ENCODE assay signal across 22 cellular contexts in genomic region chr14:23047042-23047634, GRCh38. TPM values are rescaled to one million over a fixed set of nuclear protein-coding genes. Genes with fewer than 3 reads are reported as not detected.
DNase-seq lines count a peak whose midpoint lies in the region; ATAC-seq and TF ChIP-seq lines count a peak whose summit lies in the region.
"Had no signal": no experiment of that assay in that cellular context is flagged by ENCODE, and none has a peak within 500 bp of the region (broad histone marks: within the 10 kb centered on the region; RNA-seq: fewer than 3 reads in every experiment).

No MANE protein-coding gene starts in this region.

- no peak overlapping the region for H3K4me3 Mint-ChIP-seq in dendritic cell treated with granulocyte-macrophage colony-stimulating factor and Interleukin-4, amounts not matched to agents 40 ng/mL and 50 ng/mL, for 4 days
- H3K4me3 Mint-ChIP-seq: naive thymus-derived CD8-positive, alpha-beta T cell had no signal

- H3K36me3 ChIP-seq in A673 (ENCODE audit: insufficient read depth, low read length, poor library complexity, severe bottlenecking) (peaks cover 29% of the 10 kb centered on the region), lower lobe of right lung (no peaks in the 10 kb centered on the region)
- H3K36me3 ChIP-seq: cardiac muscle cell had no signal

- peaks cover 18% of the 10 kb centered on the region for H3K27me3 Mint-ChIP-seq in dendritic cell treated with granulocyte-macrophage colony-stimulating factor and Interleukin-4, amounts not matched to agents 40 ng/mL and 50 ng/mL, for 4 days

- H3K27me3 ChIP-seq in A673 (replicated peaks; ENCODE audit: insufficient read depth, low read depth, low read length, poor library complexity) = no peaks in the 10 kb centered on the region
- H3K27me3 ChIP-seq in lower lobe of right lung (ENCODE audit: low read depth) = no peaks in the 10 kb centered on the region
- H3K27me3 ChIP-seq: cardiac muscle cell had no signal

- BruUV-seq in A673 (replicated peaks; lab: Mats Ljungman, UMichigan) = no TSS peak

- H3K36me3 Mint-ChIP-seq in dendritic cell treated with granulocyte-macrophage colony-stimulating factor and Interleukin-4, amounts not matched to agents 40 ng/mL and 50 ng/mL, for 4 days (ENCODE audit: low read depth) = no peaks in the 10 kb centered on the region
- H3K36me3 Mint-ChIP-seq: activated naive CD4-positive, alpha-beta T cell treated with anti-CD3 and anti-CD28 coated beads, Interleukin-2, amount 50 U/mL, for 72 hours; naive thymus-derived CD8-positive, alpha-beta T cell had no signal

- H3K9me3 ChIP-seq in A673 (ENCODE audit: low read depth, low read length, poor library complexity, severe bottlenecking) = no peaks in the 10 kb centered on the region
- H3K9me3 ChIP-seq in lower lobe of right lung = no peaks in the 10 kb centered on the region
- H3K9me3 ChIP-seq: Caco-2, HAP-1, psoas muscle had no signal

- H3K4me3 ChIP-seq in A673 (ENCODE audit: low read depth, low read length, poor library complexity, severe bottlenecking) (no peak overlapping the region), lower lobe of right lung (peak overlapping the region; percentile 27)
- H3K4me3 ChIP-seq: cardiac muscle cell, HAP-1, psoas muscle had no signal

- no peak for ATAC-seq in lower lobe of right lung
- ATAC-seq in GM18870 (IDR thresholded peaks at IDR 0.05; ENCODE audit: unreplicated experiment) = no peak
- ATAC-seq: activated naive CD4-positive, alpha-beta T cell treated with anti-CD3 and anti-CD28 coated beads, Interleukin-2, amount 50 U/mL, for 72 hours; naive thymus-derived CD8-positive, alpha-beta T cell; psoas muscle had no signal

- H3K9me3 Mint-ChIP-seq in dendritic cell treated with granulocyte-macrophage colony-stimulating factor and Interleukin-4, amounts not matched to agents 40 ng/mL and 50 ng/mL, for 4 days = no peaks in the 10 kb centered on the region
- H3K9me3 Mint-ChIP-seq: activated naive CD4-positive, alpha-beta T cell treated with anti-CD3 and anti-CD28 coated beads, Interleukin-2, amount 50 U/mL, for 72 hours had no signal

- H3K27ac ChIP-seq in A673 (ENCODE audit: low read depth, low read length, poor library complexity, severe bottlenecking) = peak overlapping the region; percentile 57
- H3K27ac ChIP-seq in lower lobe of right lung = peak overlapping the region; percentile 58
- H3K27ac ChIP-seq: cardiac muscle cell, psoas muscle had no signal

- DNase-seq in A673 (ENCODE audit: low spot score) = peak; percentile 30
- DNase-seq in M059J (ENCODE audit: low read depth) = peak; percentile 57
- DNase-seq in lower lobe of right lung = no peak
- DNase-seq in amniotic stem cell (lab: John Stamatoyannopoulos, UW) = no peak
- DNase-seq in DMS53 treated with DMSO at 0.1 percent for 48 hours (lab: John Stamatoyannopoulos, UW; ENCODE audit: unreplicated experiment) = no peak
- no peak for DNase-seq in CD1c-positive myeloid dendritic cell (ENCODE audit: extremely low spot score)
- DNase-seq: activated CD4-positive, alpha-beta T cell treated with anti-CD3 and anti-CD28 coated beads for 48 hours; Caco-2; effector CD8-positive, alpha-beta T cell; GF-D8; NCI-H1694 treated with DMSO at 0.1 percent for 48 hours; NCI-H510A; psoas muscle; stimulated activated CD4-positive, alpha-beta T cell treated with anti-CD3 and anti-CD28 coated beads, Interleukin-15, amount 100 ng/mL, for 24 hours had no signal

- intact Hi-C loops in A673 (cut with micrococcal nuclease; ENCODE audit: unreplicated experiment) (no loop called here), lower lobe of right lung (cut with DNase I) (no loop called here)
- intact Hi-C loops in dendritic cell treated with granulocyte-macrophage colony-stimulating factor and Interleukin-4, amounts not matched to agents 40 ng/mL and 50 ng/mL, for 4 days (cut with micrococcal nuclease) = no loop called here

- H3K27ac Mint-ChIP-seq in dendritic cell treated with granulocyte-macrophage colony-stimulating factor and Interleukin-4, amounts not matched to agents 40 ng/mL and 50 ng/mL, for 4 days = peak overlapping the region; percentile 4
- H3K27ac Mint-ChIP-seq: activated naive CD4-positive, alpha-beta T cell treated with anti-CD3 and anti-CD28 coated beads, Interleukin-2, amount 50 U/mL, for 72 hours; naive thymus-derived CD8-positive, alpha-beta T cell had no signal

- CTCF ChIA-PET in A673 (lab: Charles Lee) = interaction anchor here (0.6 to 1.6 kb wide), 3 partner anchors 11 to 1720 kb away, joined by 3 to 6 read pairs (median 3); no protein-coding TSS in a partner anchor

- POLR2A ChIA-PET in A673 (lab: Charles Lee; ENCODE audit: low non-redundant PET) = no interaction called here

- peaks cover 20% of the 10 kb centered on the region for H3K4me1 Mint-ChIP-seq in dendritic cell treated with granulocyte-macrophage colony-stimulating factor and Interleukin-4, amounts not matched to agents 40 ng/mL and 50 ng/mL, for 4 days (ENCODE audit: low read depth)

- H3K4me1 ChIP-seq in A673 (ENCODE audit: insufficient read depth, low read length, poor library complexity, severe bottlenecking) (no peaks in the 10 kb centered on the region), lower lobe of right lung (peaks cover 11% of the 10 kb centered on the region)
- H3K4me1 ChIP-seq: HAP-1, psoas muscle had no signal

- no peak for TF ChIP-seq CTCF in A673 (conservative IDR thresholded peaks at IDR 0.05; ENCODE audit: low read depth, low read length)
- TF ChIP-seq CTCF in lower lobe of right lung (IDR thresholded peaks at IDR 0.05) = no peak

RNA-seq across cellular contexts. Expression of gene PSMB11, which starts 5.1 kb away (rescaled TPM):
- not detected in 2 replicates for total RNA-seq in A673 (2021)
- total RNA-seq in M059J (2014; rRNA removed; shearing (Covaris generic)) = not detected in 2 replicates
- total RNA-seq in lower lobe of right lung = not detected
- total RNA-seq: activated naive CD4-positive, alpha-beta T cell treated with anti-CD3 and anti-CD28 coated beads, Interleukin-2, amount 50 U/mL, for 72 hours; Caco-2; HT-29; lower leg skin; psoas muscle had no signal

RNA-seq across cellular contexts. Expression of gene CDH24, which starts 10.2 kb away (rescaled TPM):
- total RNA-seq in A673 (2021) = 44.8 and 47.0 TPM in 2 replicates
- 7.5 and 13.7 TPM in 2 replicates for total RNA-seq in M059J (2014; rRNA removed; shearing (Covaris generic))
- 5.6 TPM for total RNA-seq in lower lobe of right lung

RNA-seq across cellular contexts. Expression of gene PSMB5, which starts 12.4 kb away (rescaled TPM):
- 491 and 500 TPM in 2 replicates for total RNA-seq in A673 (2021)
- 267 and 297 TPM in 2 replicates for total RNA-seq in M059J (2014; rRNA removed; shearing (Covaris generic))
- 71.5 TPM for total RNA-seq in lower lobe of right lung

RNA-seq across cellular contexts. Expression of gene C14orf93, which starts 37.2 kb away (rescaled TPM):
- 9.9 and 10.8 TPM in 2 replicates for total RNA-seq in A673 (2021)
- total RNA-seq in M059J (2014; rRNA removed; shearing (Covaris generic)) = 8.6 and 9.7 TPM in 2 replicates
- 9.8 TPM for total RNA-seq in lower lobe of right lung

RNA-seq across cellular contexts. Expression of gene ACIN1, which starts 47.8 kb away (rescaled TPM):
- total RNA-seq in A673 (2021) = 325 and 339 TPM in 2 replicates
- total RNA-seq in M059J (2014; rRNA removed; shearing (Covaris generic)) = 47.1 and 64.0 TPM in 2 replicates
- 163 TPM for total RNA-seq in lower lobe of right lung

Comparison
In these comparisons a context has a peak if more than half of its experiments do, and no peak if none do; other contexts are left out.
1. DNase-seq: peak in A673 (single experiment) and M059J (single experiment); none in lower lobe of right lung (single experiment), amniotic stem cell (single experiment), DMS53 treated with DMSO at 0.1 percent for 48 hours (single experiment) and CD1c-positive myeloid dendritic cell (single experiment).